ENCODE assay signal across 12 cellular contexts in the genomic region with DNA sequence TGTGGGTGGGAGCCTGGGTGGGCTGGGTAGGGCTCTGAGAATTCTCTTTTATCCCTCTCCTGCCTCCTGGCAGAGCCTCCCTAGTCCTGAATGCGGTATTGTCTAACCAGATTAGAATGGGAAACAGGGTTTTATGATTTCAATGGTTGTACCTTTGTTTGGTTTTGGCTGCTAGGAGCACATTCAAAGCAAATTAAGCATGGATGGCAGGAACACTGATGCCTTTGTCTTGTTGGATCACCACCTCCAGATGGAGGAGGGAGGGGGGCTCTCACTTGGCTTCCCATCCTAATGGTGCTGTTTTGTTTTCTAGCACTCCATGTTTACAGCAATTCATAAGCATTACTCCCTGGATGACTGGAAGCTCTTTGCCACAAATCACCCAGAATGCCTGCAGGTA. TPM values are rescaled to one million over a fixed set of nuclear protein-coding genes. Genes with fewer than 3 reads are reported as not detected.
A peak's percentile ranks its signal among the peaks of the same experiment; 100 is the strongest.
DNase-seq lines count a peak whose midpoint lies in the region; ATAC-seq and TF ChIP-seq lines count a peak whose summit lies in the region.
"Had no signal": no experiment of that assay in that cellular context is flagged by ENCODE, and none has a peak within 500 bp of the region (broad histone marks: within the 10 kb centered on the region; RNA-seq: fewer than 3 reads in every experiment).

No MANE protein-coding gene starts in this region.

- no peak overlapping the region for H4K5ac ChIP-seq in mesendoderm (ENCODE audit: low read length)

- H3K9ac ChIP-seq in PC-3 (ENCODE audit: low read length) (no peak overlapping the region), mesendoderm (ENCODE audit: low read length) (no peak overlapping the region)

- no TSS peak for BruUV-seq in PC-3 (replicated peaks; lab: Mats Ljungman, UMichigan)

- H3K56ac ChIP-seq in mesendoderm (ENCODE audit: low read length): no peak overlapping the region

- ATAC-seq in PC-3 (peak; percentile 29), GM21367 (IDR thresholded peaks at IDR 0.05; ENCODE audit: unreplicated experiment) (no peak)
- ATAC-seq in activated T-cell treated with anti-CD3 and anti-CD28 coated beads, Interleukin-2, amount 50 U/mL, for 4 hours: no peak

- no peaks in the 10 kb centered on the region for H3F3A ChIP-seq in PC-3 (ENCODE audit: low read length, unreplicated experiment)

- CTCF ChIA-PET in PC-3 (lab: Charles Lee): no interaction called here

- H2BK120ac ChIP-seq in mesendoderm (ENCODE audit: low read depth, low read length): no peak overlapping the region

- no peaks in the 10 kb centered on the region for H3K9me3 ChIP-seq in PC-3 (ENCODE audit: low read length)
- H3K9me3 ChIP-seq: upper lobe of left lung had no signal

- peaks cover 6% of the 10 kb centered on the region for H3K36me3 Mint-ChIP-seq in osteocyte (ENCODE audit: unreplicated experiment)
- peaks cover 2% of the 10 kb centered on the region for H3K36me3 Mint-ChIP-seq in activated T-cell treated with anti-CD3 and anti-CD28 coated beads, Interleukin-2, amount 50 U/mL, for 4 hours (ENCODE audit: insufficient read depth)

- H3K27me3 ChIP-seq in PC-3 (ENCODE audit: low read length) (no peaks in the 10 kb centered on the region), mesendoderm (ENCODE audit: insufficient read depth, low read length, poor library complexity) (no peaks in the 10 kb centered on the region)
- H3K27me3 ChIP-seq: upper lobe of left lung had no signal

- no peaks in the 10 kb centered on the region for H3K79me1 ChIP-seq in mesendoderm (ENCODE audit: low read length)

- H3K4me3 ChIP-seq in PC-3 (ENCODE audit: low read length) (no peak overlapping the region), mesendoderm (ENCODE audit: low read length) (no peak overlapping the region)
- H3K4me3 ChIP-seq: upper lobe of left lung had no signal

- H3K4ac ChIP-seq in mesendoderm (ENCODE audit: low read depth, low read length): no peak overlapping the region

- no peak overlapping the region for H2BK5ac ChIP-seq in mesendoderm (ENCODE audit: low read length)

- TF ChIP-seq CTCF in PC-3 (conservative IDR thresholded peaks at IDR 0.05; ENCODE audit: low read depth, low read length) (no peak), osteocyte (IDR thresholded peaks at IDR 0.05) (no peak)

- no peak overlapping the region for H2BK15ac ChIP-seq in mesendoderm (replicated peaks; ENCODE audit: low read depth)

- H3K4me1 ChIP-seq in PC-3 (ENCODE audit: insufficient read depth, low read length): no peaks in the 10 kb centered on the region
- H3K4me1 ChIP-seq in mesendoderm (ENCODE audit: control insufficient read depth, low read depth, low read length): peaks cover 4% of the 10 kb centered on the region
- H3K4me1 ChIP-seq: upper lobe of left lung had no signal

- H4K20me1 ChIP-seq in PC-3 (ENCODE audit: low read length): no peaks in the 10 kb centered on the region

- DNase-seq in DMS153 treated with DMSO at 0.1 percent for 48 hours (lab: John Stamatoyannopoulos, UW; ENCODE audit: unreplicated experiment) (peak; percentile 90), NCI-H2029 treated with DMSO at 0.1 percent for 48 hours (lab: John Stamatoyannopoulos, UW) (peak; percentile 86), PC-3 (no peak), mesendoderm (peak; percentile 60), osteocyte (ENCODE audit: extremely low spot score, unreplicated experiment) (no peak), dedifferentiated amniotic fluid mesenchymal stem cell (ENCODE audit: extremely low spot score) (no peak)
- DNase-seq in activated T-cell treated with anti-CD3 and anti-CD28 coated beads, Interleukin-2, amount 50 U/mL, for 4 hours: no peak
- DNase-seq: activated naive CD4-positive, alpha-beta T cell; DMS 273 treated with DMSO at 0.1 percent for 48 hours; upper lobe of left lung had no signal

- no peak overlapping the region for H3K18ac ChIP-seq in mesendoderm (ENCODE audit: low read length)

- no peak overlapping the region for H2AK5ac ChIP-seq in mesendoderm (ENCODE audit: low read length)

- no peak overlapping the region for H4K8ac ChIP-seq in mesendoderm (ENCODE audit: low read depth, low read length)

- H3K79me2 ChIP-seq in PC-3 (ENCODE audit: low read length): no peaks in the 10 kb centered on the region
- no peaks in the 10 kb centered on the region for H3K79me2 ChIP-seq in mesendoderm (ENCODE audit: control insufficient read depth, insufficient read depth, low read length)

- no peak overlapping the region for H2AFZ ChIP-seq in PC-3 (ENCODE audit: low read length)

- H3K4me1 Mint-ChIP-seq in osteocyte (ENCODE audit: unreplicated experiment): peaks cover 4% of the 10 kb centered on the region
- peaks cover 2% of the 10 kb centered on the region for H3K4me1 Mint-ChIP-seq in activated T-cell treated with anti-CD3 and anti-CD28 coated beads, Interleukin-2, amount 50 U/mL, for 4 hours (ENCODE audit: low read depth)

- no peak overlapping the region for H3K4me3 Mint-ChIP-seq in osteocyte (ENCODE audit: unreplicated experiment)
- H3K4me3 Mint-ChIP-seq in activated T-cell treated with anti-CD3 and anti-CD28 coated beads, Interleukin-2, amount 50 U/mL, for 4 hours: no peak overlapping the region

- no peak overlapping the region for H3K23ac ChIP-seq in mesendoderm (ENCODE audit: low read length)

- H3K4me2 ChIP-seq in PC-3 (ENCODE audit: low read length): no peak overlapping the region
- H3K4me2 ChIP-seq in mesendoderm (ENCODE audit: low read length): no peak overlapping the region

- no peaks in the 10 kb centered on the region for H3K9me3 Mint-ChIP-seq in osteocyte (ENCODE audit: unreplicated experiment)
- no peaks in the 10 kb centered on the region for H3K9me3 Mint-ChIP-seq in activated T-cell treated with anti-CD3 and anti-CD28 coated beads, Interleukin-2, amount 50 U/mL, for 4 hours

- no peaks in the 10 kb centered on the region for H3K9me2 ChIP-seq in PC-3 (replicated peaks; ENCODE audit: low read length)

- H3K27ac ChIP-seq in PC-3 (ENCODE audit: low read length) (no peak overlapping the region), mesendoderm (ENCODE audit: low read depth, low read length) (no peak overlapping the region)
- H3K27ac ChIP-seq: upper lobe of left lung had no signal

- no CpG with 5 or more reads among the region's 1 CpG for WGBS in mesendoderm (ENCODE audit: extremely low coverage, insufficient coverage, low lambda C conversion rate)

- H3K36me3 ChIP-seq in PC-3 (ENCODE audit: low read depth, low read length) (no peaks in the 10 kb centered on the region), mesendoderm (ENCODE audit: control insufficient read depth, insufficient read depth, low read length) (no peaks in the 10 kb centered on the region)

- intact Hi-C loops in PC-3 (cut with micrococcal nuclease): no loop called here

- POLR2A ChIA-PET in PC-3 (lab: Charles Lee; ENCODE audit: unreplicated experiment): no interaction called here

- no peak overlapping the region for H3K27ac Mint-ChIP-seq in osteocyte (ENCODE audit: unreplicated experiment)

- no peaks in the 10 kb centered on the region for H3K27me3 Mint-ChIP-seq in osteocyte (ENCODE audit: unreplicated experiment)
- H3K27me3 Mint-ChIP-seq in activated T-cell treated with anti-CD3 and anti-CD28 coated beads, Interleukin-2, amount 50 U/mL, for 4 hours (ENCODE audit: low read depth): peaks cover 10% of the 10 kb centered on the region

RNA-seq across cellular contexts. Expression of a gene that starts 11.6 kb away (rescaled TPM):
- total RNA-seq in PC-3 (2014; rRNA removed) (5.0 and 5.8 TPM in 2 replicates), osteocyte (7.7 and 7.8 TPM in 2 replicates)
- 19.3 TPM for polyA plus RNA-seq in mesendoderm (2013, experiment 1 of 2)
- polyA plus RNA-seq in mesendoderm (2013, experiment 2 of 2): 19.7 TPM
- 1 to 10 TPM in 1 of 3 donors, under 1 TPM in 2; 0.38 to 1.2 (median 0.58) TPM for total RNA-seq in activated T-cell treated with anti-CD3 and anti-CD28 coated beads, Interleukin-2, amount 50 U/mL, for 4 hours
- total RNA-seq: OCI-LY7 had no signal

Comparison
In these comparisons a context has a peak if more than half of its experiments do, and no peak if none do; other contexts are left out.
1. DNase-seq: peak in DMS153 treated with DMSO at 0.1 percent for 48 hours (single experiment), NCI-H2029 treated with DMSO at 0.1 percent for 48 hours (single experiment) and mesendoderm (single experiment); none in PC-3 (single experiment), osteocyte (single experiment), activated T-cell treated with anti-CD3 and anti-CD28 coated beads, Interleukin-2, amount 50 U/mL, for 4 hours (single experiment) and dedifferentiated amniotic fluid mesenchymal stem cell (single experiment).